ENCODE assay signal across 8 cellular contexts in genomic region chr20:53900380-53900999, GRCh38.
DNase-seq lines count a peak whose midpoint lies in the region; ATAC-seq, FAIRE-seq and TF ChIP-seq lines count a peak whose summit lies in the region.

No MANE protein-coding gene starts in this region.

- peak overlapping the region; percentile 14 for H3K4me3 Mint-ChIP-seq in activated naive CD8-positive, alpha-beta T cell treated with anti-CD3 and anti-CD28 coated beads, Interleukin-2, amount 50 U/mL, for 24 hours

- H3K27me3 Mint-ChIP-seq in activated naive CD8-positive, alpha-beta T cell treated with anti-CD3 and anti-CD28 coated beads, Interleukin-2, amount 50 U/mL, for 24 hours, result no peaks in the 10 kb centered on the region

- H3K27me3 ChIP-seq in keratinocyte (ENCODE audit: control insufficient read depth, extremely low read depth, insufficient read depth, low read length), result no peaks in the 10 kb centered on the region

- H3K9me3 ChIP-seq in keratinocyte (ENCODE audit: control insufficient read depth, low read depth, low read length), result no peaks in the 10 kb centered on the region

- DNase-seq in activated naive CD8-positive, alpha-beta T cell treated with anti-CD3 and anti-CD28 coated beads, Interleukin-2, amount 50 U/mL, for 24 hours, result no peak
- DNase-seq in keratinocyte (ENCODE audit: low read depth, low spot score) (peak; percentile 69), superior temporal gyrus (ENCODE audit: extremely low spot score) (no peak), NCI-H82 (lab: John Stamatoyannopoulos, UW) (no peak), T-helper 9 cell (no peak)

- FAIRE-seq in keratinocyte (lab: Jason Lieb, UNC), result peak; percentile 55

- no peaks in the 10 kb centered on the region for H4K20me1 ChIP-seq in keratinocyte (ENCODE audit: control insufficient read depth, extremely low read depth, insufficient read depth, low read length)

- H3K9me1 ChIP-seq in keratinocyte (ENCODE audit: control insufficient read depth, extremely low read depth, insufficient read depth, low read length), result peaks cover 3% of the 10 kb centered on the region

- H3K9me3 Mint-ChIP-seq in activated naive CD8-positive, alpha-beta T cell treated with anti-CD3 and anti-CD28 coated beads, Interleukin-2, amount 50 U/mL, for 24 hours, result no peaks in the 10 kb centered on the region

- TF ChIP-seq CTCF in keratinocyte (optimal IDR thresholded peaks at IDR 0.05 in 1 of 3, IDR thresholded peaks at IDR 0.05 in 1 of 3, conservative IDR thresholded peaks at IDR 0.05 in 1 of 3; ENCODE audit: extremely low read depth in 1 of 3, insufficient read depth in 2 of 3, low read length in 3 of 3), result no peak
- TF ChIP-seq CTCF in subcutaneous adipose tissue (IDR thresholded peaks at IDR 0.05; ENCODE audit: low read depth), result peak; percentile 79

- peak overlapping the region; percentile 69 for H3K27ac Mint-ChIP-seq in activated naive CD8-positive, alpha-beta T cell treated with anti-CD3 and anti-CD28 coated beads, Interleukin-2, amount 50 U/mL, for 24 hours

- ATAC-seq in HG03045 (IDR thresholded peaks at IDR 0.05; ENCODE audit: unreplicated experiment), result peak; percentile 37
- peak; percentile 33 for ATAC-seq in activated naive CD8-positive, alpha-beta T cell treated with anti-CD3 and anti-CD28 coated beads, Interleukin-2, amount 50 U/mL, for 24 hours
- no peak for ATAC-seq in HG03108 (IDR thresholded peaks at IDR 0.05; ENCODE audit: unreplicated experiment)

- no peaks in the 10 kb centered on the region for H3K36me3 ChIP-seq in keratinocyte (ENCODE audit: control insufficient read depth in 2 of 2, extremely low read depth in 1 of 2, insufficient read depth in 2 of 2, low read length in 2 of 2)

- H3K36me3 Mint-ChIP-seq in activated naive CD8-positive, alpha-beta T cell treated with anti-CD3 and anti-CD28 coated beads, Interleukin-2, amount 50 U/mL, for 24 hours (ENCODE audit: low read depth), result peaks cover under 1% of the 10 kb centered on the region

- H3K9ac ChIP-seq in keratinocyte (ENCODE audit: control insufficient read depth, extremely low read depth, insufficient read depth, low read length), result peak overlapping the region; percentile 85

- peaks cover 60% of the 10 kb centered on the region for H3K4me1 ChIP-seq in keratinocyte (ENCODE audit: control insufficient read depth, extremely low read depth, insufficient read depth, low read length)

- dilution Hi-C loops in keratinocyte (cut with MboI; ENCODE audit: extremely low pct_ligation_motif_present, low sequenced_read_pairs), result no loop called here

- no peaks in the 10 kb centered on the region for H3K79me2 ChIP-seq in keratinocyte (ENCODE audit: control insufficient read depth, insufficient read depth, low read length)

- H3K4me3 ChIP-seq in keratinocyte (ENCODE audit: control insufficient read depth in 2 of 3, extremely low read depth in 1 of 3, insufficient read depth in 2 of 3, low read depth in 1 of 3, low read length in 3 of 3), result peak overlapping the region in 2 of 3 experiments; percentile 43 to 56

- peak overlapping the region; percentile 99 for H3K27ac ChIP-seq in keratinocyte (ENCODE audit: control insufficient read depth, insufficient read depth, low read length)

- peak overlapping the region; percentile 92 for H3K4me2 ChIP-seq in keratinocyte (ENCODE audit: control insufficient read depth, extremely low read depth, insufficient read depth, low read depth, low read length)

- peaks cover 67% of the 10 kb centered on the region for H3K4me1 Mint-ChIP-seq in activated naive CD8-positive, alpha-beta T cell treated with anti-CD3 and anti-CD28 coated beads, Interleukin-2, amount 50 U/mL, for 24 hours

- H2AFZ ChIP-seq in keratinocyte (ENCODE audit: control insufficient read depth, low read length), result peak overlapping the region; percentile 27
